ENCODE assay signal across 20 cellular contexts in genomic region chr1:201528631-201529260, GRCh38. TPM values are rescaled to one million over a fixed set of nuclear protein-coding genes. Genes with fewer than 3 reads are reported as not detected.
DNase-seq lines count a peak whose midpoint lies in the region; ATAC-seq, FAIRE-seq and TF ChIP-seq lines count a peak whose summit lies in the region.
"Had no signal": no experiment of that assay in that cellular context is flagged by ENCODE, and none has a peak within 500 bp of the region (broad histone marks: within the 10 kb centered on the region; RNA-seq: fewer than 3 reads in every experiment).

No MANE protein-coding gene starts in this region.

- no peaks in the 10 kb centered on the region for H3K27me3 ChIP-seq in effector memory CD4-positive, alpha-beta T cell (replicated peaks; ENCODE audit: control insufficient read depth, insufficient read depth, low read length, poor library complexity, severe bottlenecking)

- H3K4me1 Mint-ChIP-seq in dendritic cell treated with granulocyte-macrophage colony-stimulating factor and Interleukin-4, amounts not matched to agents 40 ng/mL and 50 ng/mL, for 4 days (ENCODE audit: low read depth): peaks cover 28% of the 10 kb centered on the region
- H3K4me1 Mint-ChIP-seq in immature natural killer cell (no peaks in the 10 kb centered on the region), CD14-positive monocyte (peaks cover 8% of the 10 kb centered on the region)
- H3K4me1 Mint-ChIP-seq: CD4-positive, alpha-beta memory T cell had no signal

- intact Hi-C loops in dendritic cell treated with granulocyte-macrophage colony-stimulating factor and Interleukin-4, amounts not matched to agents 40 ng/mL and 50 ng/mL, for 4 days (cut with micrococcal nuclease): no loop called here
- intact Hi-C loops in left colon (cut with DNase I, micrococcal nuclease): no loop called here
- intact Hi-C loops in CD14-positive monocyte (cut with micrococcal nuclease): no loop called here

- no peak for FAIRE-seq in RCC 7860 (lab: Jason Lieb, UNC)
- FAIRE-seq: frontal cortex had no signal

- peaks cover 36% of the 10 kb centered on the region for H3K36me3 Mint-ChIP-seq in dendritic cell treated with granulocyte-macrophage colony-stimulating factor and Interleukin-4, amounts not matched to agents 40 ng/mL and 50 ng/mL, for 4 days (ENCODE audit: low read depth)
- H3K36me3 Mint-ChIP-seq in immature natural killer cell (peaks cover 18 to 21% (median 19%) of the 10 kb centered on the region in 3 donors), CD14-positive monocyte (peaks cover 19% of the 10 kb centered on the region in 2 donors)

- no peaks in the 10 kb centered on the region for H3K9me3 ChIP-seq in effector memory CD4-positive, alpha-beta T cell (ENCODE audit: control insufficient read depth, low read length)

- peaks cover 6% of the 10 kb centered on the region for H3K9me3 Mint-ChIP-seq in dendritic cell treated with granulocyte-macrophage colony-stimulating factor and Interleukin-4, amounts not matched to agents 40 ng/mL and 50 ng/mL, for 4 days
- peaks cover 0 to 2% (median 0%) of the 10 kb centered on the region in 6 donors for H3K9me3 Mint-ChIP-seq in immature natural killer cell
- H3K9me3 Mint-ChIP-seq in CD14-positive monocyte: peaks cover 0 to 5% (median 0%) of the 10 kb centered on the region in 7 donors

- no peak overlapping the region for H3K27ac ChIP-seq in effector memory CD4-positive, alpha-beta T cell (ENCODE audit: insufficient read depth, low read length, poor library complexity, severe bottlenecking)

- peak overlapping the region; percentile 23 for H3K27ac Mint-ChIP-seq in dendritic cell treated with granulocyte-macrophage colony-stimulating factor and Interleukin-4, amounts not matched to agents 40 ng/mL and 50 ng/mL, for 4 days
- H3K27ac Mint-ChIP-seq in immature natural killer cell (no peak overlapping the region), CD14-positive monocyte (no peak overlapping the region)
- H3K27ac Mint-ChIP-seq: CD4-positive, alpha-beta memory T cell; stimulated activated naive B cell treated with anti-CD40 and anti-IgM and Interleukin-4, amounts not matched to agents 10 μg/mL and 1 μg/mL and 100 μg/mL, for 72 hours had no signal

- no peak for TF ChIP-seq CTCF in CD14-positive monocyte (IDR thresholded peaks at IDR 0.05)

- no peaks in the 10 kb centered on the region for H3K36me3 ChIP-seq in effector memory CD4-positive, alpha-beta T cell (ENCODE audit: control insufficient read depth, insufficient read depth, low read length)

- H3K4me1 ChIP-seq in effector memory CD4-positive, alpha-beta T cell (ENCODE audit: control insufficient read depth, insufficient read depth, low read length, poor library complexity, severe bottlenecking): no peaks in the 10 kb centered on the region

- H3K27me3 Mint-ChIP-seq in dendritic cell treated with granulocyte-macrophage colony-stimulating factor and Interleukin-4, amounts not matched to agents 40 ng/mL and 50 ng/mL, for 4 days: peaks cover 7% of the 10 kb centered on the region
- H3K27me3 Mint-ChIP-seq in immature natural killer cell (ENCODE audit: low read depth in 3 of 3): peaks cover 0 to 3% (median 2%) of the 10 kb centered on the region in 3 donors
- H3K27me3 Mint-ChIP-seq in CD14-positive monocyte (ENCODE audit: low read depth in 3 of 3): peaks cover 0 to 6% (median 0%) of the 10 kb centered on the region in 3 donors

- no peak overlapping the region for H3K4me3 Mint-ChIP-seq in dendritic cell treated with granulocyte-macrophage colony-stimulating factor and Interleukin-4, amounts not matched to agents 40 ng/mL and 50 ng/mL, for 4 days
- no peak overlapping the region for H3K4me3 Mint-ChIP-seq in immature natural killer cell
- no peak overlapping the region for H3K4me3 Mint-ChIP-seq in CD14-positive monocyte
- H3K4me3 Mint-ChIP-seq: CD4-positive, alpha-beta memory T cell; stimulated activated naive B cell treated with anti-CD40 and anti-IgM and Interleukin-4, amounts not matched to agents 10 μg/mL and 1 μg/mL and 100 μg/mL, for 72 hours had no signal

- DNase-seq in EH (ENCODE audit: low read depth): peak; percentile 65
- DNase-seq in RCC 7860 (ENCODE audit: low spot score): peak; percentile 33
- DNase-seq in left colon: no peak
- DNase-seq in immature natural killer cell: no peak
- DNase-seq in CD14-positive monocyte (ENCODE audit: low spot score): no peak
- DNase-seq in effector memory CD4-positive, alpha-beta T cell: no peak
- DNase-seq: activated CD4-positive, alpha-beta T cell treated with anti-CD3 and anti-CD28 coated beads, Interleukin-2, amount 50 U/mL, for 1 hour; activated effector memory CD4-positive, alpha-beta T cell treated with Interleukin-2 at 50 U/mL for 16 hours; caudate nucleus; CD4-positive, alpha-beta memory T cell; DND-41; KBM-7; NCI-H1105; NCI-H2171; NCI-H69; stimulated activated naive B cell treated with anti-CD40 and anti-IgM and Interleukin-4, amounts not matched to agents 10 μg/mL and 1 μg/mL and 100 μg/mL, for 72 hours had no signal

- no peak overlapping the region for H3K4me3 ChIP-seq in effector memory CD4-positive, alpha-beta T cell (ENCODE audit: insufficient read depth, low read depth, low read length, poor library complexity, severe bottlenecking)

- ATAC-seq in left colon (peak; percentile 93), HG02571 (IDR thresholded peaks at IDR 0.05; ENCODE audit: unreplicated experiment) (no peak)
- ATAC-seq: Right ventricle myocardium inferior; stimulated activated naive B cell treated with anti-CD40 and anti-IgM and Interleukin-4, amounts not matched to agents 10 μg/mL and 1 μg/mL and 100 μg/mL, for 72 hours had no signal

RNA-seq across cellular contexts. Expression of gene NAV1, which starts 10.2 kb away (rescaled TPM):
- total RNA-seq in left colon: 10 to 100 TPM; 13.6 to 25.1 TPM
- under 1 TPM in 2 of 3 donors, not detected in 1; 0.23 to 0.56 TPM for polyA plus RNA-seq in immature natural killer cell
- polyA plus RNA-seq in CD14-positive monocyte: under 1 TPM; 0.37 to 0.89 TPM

RNA-seq across cellular contexts. Expression of gene CSRP1, which starts 21.8 kb away (rescaled TPM):
- 100 to 1,000 TPM; 131 to 355 TPM for total RNA-seq in left colon
- polyA plus RNA-seq in immature natural killer cell: 10 to 100 TPM; 58.0 to 72.9 (median 61.8) TPM
- 100 to 1,000 TPM in 1 of 2 donors, 10 to 100 TPM in 1; 98.8 to 111 TPM for polyA plus RNA-seq in CD14-positive monocyte

RNA-seq across cellular contexts. Expression of gene PHLDA3, which starts 59.8 kb away (rescaled TPM):
- total RNA-seq in left colon: 10 to 100 TPM; 13.1 to 19.3 TPM
- 10 to 100 TPM in 1 of 3 donors, under 1 TPM in 1, not detected in 1; 0.62 to 10.8 TPM for polyA plus RNA-seq in immature natural killer cell
- polyA plus RNA-seq in CD14-positive monocyte: not detected

Comparison
In these comparisons a context has a peak if more than half of its experiments do, and no peak if none do; other contexts are left out.
1. DNase-seq: peak in EH (single experiment) and RCC 7860 (single experiment); none in left colon (0 of 2), immature natural killer cell (0 of 3), CD14-positive monocyte (single experiment) and effector memory CD4-positive, alpha-beta T cell (0 of 3).